25 cellular contexts compared by ENCODE assay signal in genomic region chr15:74180689-74181602, GRCh38. TPM values are rescaled to one million over a fixed set of nuclear protein-coding genes. Genes with fewer than 3 reads are reported as not detected.
A peak's percentile ranks its signal among the peaks of the same experiment; 100 is the strongest.
DNase-seq lines count a peak whose midpoint lies in the region; ATAC-seq, FAIRE-seq and TF ChIP-seq lines count a peak whose summit lies in the region.
"Had no signal": no experiment of that assay in that cellular context is flagged by ENCODE, and none has a peak within 500 bp of the region (broad histone marks: within the 10 kb centered on the region; RNA-seq: fewer than 3 reads in every experiment).

No MANE protein-coding gene starts in this region.

- CTCF ChIA-PET in SK-N-SH (lab: Yijun Ruan, JAX) (interaction anchor here (0.8 to 1.8 kb wide), 6 partner anchors 19 to 142 kb away, joined by 3 to 4 read pairs (median 3); partner anchors contain the start of gene STRA6), H1 (lab: Charles Lee; ENCODE audit: partially characterized antibody) (interaction anchor here (0.7 to 2.9 kb wide), 10 partner anchors 9 to 163 kb away, joined by 3 to 12 read pairs (median 4); no protein-coding TSS in a partner anchor)

- H3K79me1 ChIP-seq in H1 (ENCODE audit: low read depth, low read length), result no peaks in the 10 kb centered on the region; the same call in 1 of the 2 replicates

- H3K9me2 ChIP-seq in SK-N-SH, result no peaks in the 10 kb centered on the region

- DNase-seq in SK-N-SH (peak; percentile 18), H1 (ENCODE audit: low read depth in 1 of 2, low spot score in 2 of 2) (no peak), mucosa of descending colon (peak in 2 of 3 donors; percentile 15 to 43), urothelium cell line (ENCODE audit: low spot score) (no peak), RKO (ENCODE audit: low spot score) (no peak), SKM-1 (lab: John Stamatoyannopoulos, UW; ENCODE audit: unreplicated experiment) (no peak)
- no peak for DNase-seq in stimulated activated naive CD4-positive, alpha-beta T cell (lab: John Stamatoyannopoulos, UW)
- DNase-seq: activated CD4-positive, CD25-positive, alpha-beta regulatory T cell; activated CD8-positive, alpha-beta T cell treated with anti-CD3 and anti-CD28 coated beads, Interleukin-2, amount 10 ng/mL, durations not matched to agents 7 days and 5 days; activated naive CD4-positive, alpha-beta T cell treated with anti-CD3 and anti-CD28 coated beads, Interleukin-2, amount 10 ng/mL, durations not matched to agents 7 days and 5 days; activated T-cell treated with anti-CD3 and anti-CD28 coated beads, Interleukin-2, amount 50 U/mL, for 4 hours; anterior cingulate cortex; COR-L47; endodermal cell; hippocampal formation; occipital lobe; stimulated activated CD4-positive, alpha-beta T cell treated with anti-CD3 and anti-CD28 coated beads, Interleukin-2, amount 100 ng/mL, for 48 hours; stimulated activated naive CD8-positive, alpha-beta T cell treated with anti-CD3 and anti-CD28 coated beads, Interleukin-15, amount 100 ng/mL, for 72 hours had no signal

- ATAC-seq in SK-N-SH treated with all-trans-retinoic acid at 6 μM for 48 hours (no peak), mucosa of descending colon (no peak)
- ATAC-seq: activated CD8-positive, alpha-beta T cell treated with anti-CD3 and anti-CD28 coated beads, Interleukin-2, amount 10 ng/mL, durations not matched to agents 7 days and 5 days; activated T-cell treated with anti-CD3 and anti-CD28 coated beads, Interleukin-2, amount 50 U/mL, for 4 hours; stimulated activated naive CD8-positive, alpha-beta T cell treated with anti-CD3 and anti-CD28 coated beads, Interleukin-15, amount 100 ng/mL, for 72 hours had no signal

- H4K8ac ChIP-seq in H1 (ENCODE audit: extremely low read depth, insufficient read depth, low read length), result no peak overlapping the region; the same call in 1 of the 2 replicates

- H3K4me2 ChIP-seq in SK-N-SH (peak overlapping the region; percentile 54), H1 (ENCODE audit: insufficient read depth in 1 of 2, low read depth in 2 of 2, low read length in 2 of 2) (no peak overlapping the region)

- peak overlapping the region; percentile 40; the same call in 1 of the 2 replicates for H2BK15ac ChIP-seq in H1 (ENCODE audit: low read length)

- H3K27me3 ChIP-seq in SK-N-SH (ENCODE audit: insufficient read depth) (no peaks in the 10 kb centered on the region), H1 (replicated peaks in 1 of 4; ENCODE audit: control insufficient read depth in 3 of 4, extremely low read depth in 1 of 4, insufficient read depth in 3 of 4, low read length in 3 of 4) (no peaks in the 10 kb centered on the region; a peak in 1 of 7 replicates)
- H3K27me3 ChIP-seq: MG63 had no signal

- H3K9ac ChIP-seq in SK-N-SH (peak overlapping the region; percentile 55; the same call in 1 of the 2 replicates), H1 (replicated peaks in 1 of 4; ENCODE audit: extremely low read depth in 1 of 4, low read depth in 3 of 4, low read length in 3 of 4) (no peak overlapping the region)

- no peak overlapping the region for H3K23ac ChIP-seq in H1 (ENCODE audit: insufficient read length)

- H3K4me3 ChIP-seq in SK-N-SH (ENCODE audit: low read depth in 2 of 2, low read length in 1 of 2) (no peak overlapping the region), H1 (ENCODE audit: extremely low read depth in 1 of 4, insufficient read depth in 2 of 4, low read depth in 3 of 4, low read length in 4 of 4) (no peak overlapping the region), mucosa of descending colon (no peak overlapping the region)
- H3K4me3 ChIP-seq: MG63 had no signal

- no peak overlapping the region for H4K5ac ChIP-seq in H1 (ENCODE audit: insufficient read length, low read depth, low read length)

- TF ChIP-seq EP300 in SK-N-SH (IDR thresholded peaks at IDR 0.05; ENCODE audit: borderline replicate concordance in 1 of 2, low read depth in 1 of 2, low read length in 1 of 2) (no peak), H1 (IDR thresholded peaks at IDR 0.05; ENCODE audit: borderline replicate concordance in 1 of 2, low read depth in 2 of 2, low read length in 2 of 2) (no peak)

- no peak for TF ChIP-seq POLR2A in H1 (IDR thresholded peaks at IDR 0.05; ENCODE audit: control extremely low read depth in 1 of 2, low read depth in 2 of 2, low read length in 2 of 2)

- H3K18ac ChIP-seq in H1 (ENCODE audit: extremely low read depth, low read length), result no peak overlapping the region; the same call in 1 of the 2 replicates

- H3K79me2 ChIP-seq in SK-N-SH (ENCODE audit: insufficient read depth) (no peaks in the 10 kb centered on the region), H1 (ENCODE audit: control insufficient read depth in 1 of 2, insufficient read depth in 2 of 2, low read length in 2 of 2) (no peaks in the 10 kb centered on the region)

- TF ChIP-seq CTCF in SK-N-SH (IDR thresholded peaks at IDR 0.05) (no peak), H1 (IDR thresholded peaks at IDR 0.05; ENCODE audit: control extremely low read depth in 1 of 3, insufficient read depth in 1 of 3, low read depth in 1 of 3, low read length in 3 of 3) (no peak), mucosa of descending colon (IDR thresholded peaks at IDR 0.05) (no peak)

- no peak overlapping the region for H2BK20ac ChIP-seq in H1 (ENCODE audit: low read length)

- H2BK5ac ChIP-seq in H1 (ENCODE audit: low read depth, low read length), result peak overlapping the region; percentile 60; the same call in 1 of the 2 replicates

- H3K56ac ChIP-seq in H1 (replicated peaks; ENCODE audit: insufficient read length, low read depth, low read length), result no peak overlapping the region

- no peaks in the 10 kb centered on the region for H4K20me1 ChIP-seq in SK-N-SH (ENCODE audit: insufficient read depth)
- peaks cover 2% of the 10 kb centered on the region in 2 experiments for H4K20me1 ChIP-seq in H1 (replicated peaks in 1 of 2; ENCODE audit: control insufficient read depth in 1 of 2, insufficient read depth in 2 of 2, low read length in 2 of 2)

- H2AFZ ChIP-seq in SK-N-SH (ENCODE audit: low read depth) (no peak overlapping the region), H1 (ENCODE audit: low read length) (no peak overlapping the region)

- H3K9me3 ChIP-seq in SK-N-SH (no peaks in the 10 kb centered on the region), H1 (ENCODE audit: insufficient read depth in 2 of 2, low read depth in 1 of 2, low read length in 1 of 2) (no peaks in the 10 kb centered on the region), mucosa of descending colon (no peaks in the 10 kb centered on the region)
- H3K9me3 ChIP-seq: MG63 had no signal

- intact Hi-C loops in mucosa of descending colon (cut with DNase I, micrococcal nuclease), result no loop called here

- H4K91ac ChIP-seq in H1 (replicated peaks; ENCODE audit: insufficient read length, low read length), result no peak overlapping the region

- H3K36me3 ChIP-seq in SK-N-SH (replicated peaks in 1 of 2; ENCODE audit: control insufficient read depth in 1 of 2, insufficient read depth in 2 of 2, low read length in 1 of 2), result peaks cover 4 to 13% of the 10 kb centered on the region in 2 experiments
- no peaks in the 10 kb centered on the region for H3K36me3 ChIP-seq in H1 (ENCODE audit: control insufficient read depth in 2 of 4, insufficient read depth in 4 of 4, low read length in 3 of 4)
- no peaks in the 10 kb centered on the region for H3K36me3 ChIP-seq in mucosa of descending colon (ENCODE audit: low read depth)
- H3K36me3 ChIP-seq: MG63 had no signal

- H3K4ac ChIP-seq in H1 (replicated peaks; ENCODE audit: insufficient read length, low read depth, low read length), result no peak overlapping the region

- FAIRE-seq in H1 (lab: Jason Lieb, UNC) (no peak), urothelium cell line (lab: Jason Lieb, UNC) (peak; percentile 59)
- FAIRE-seq: colon, keratinocyte had no signal

- no peak overlapping the region; the same call in 1 of the 2 replicates for H2AK5ac ChIP-seq in H1 (ENCODE audit: low read depth, low read length)

- H2BK12ac ChIP-seq in H1 (ENCODE audit: low read depth, low read length), result no peak overlapping the region

- no peaks in the 10 kb centered on the region for H3K23me2 ChIP-seq in H1 (ENCODE audit: low read depth, low read length)

- peaks cover 41 to 51% of the 10 kb centered on the region in 2 experiments; a peak in 3 of 4 replicates for H3K4me1 ChIP-seq in SK-N-SH (ENCODE audit: control insufficient read depth in 1 of 2, insufficient read depth in 2 of 2, low read depth in 1 of 2, low read length in 1 of 2)
- peaks cover 0 to 6% (median 1%) of the 10 kb centered on the region in 4 experiments; a peak in 3 of 7 replicates for H3K4me1 ChIP-seq in H1 (replicated peaks in 1 of 4; ENCODE audit: control insufficient read depth in 3 of 4, insufficient read depth in 4 of 4, low read length in 3 of 4)
- H3K4me1 ChIP-seq in mucosa of descending colon (ENCODE audit: low read depth), result no peaks in the 10 kb centered on the region

- no peak overlapping the region for H2BK120ac ChIP-seq in H1 (replicated peaks; ENCODE audit: low read depth, low read length)

- no peak for TF ChIP-seq RAD21 in SK-N-SH (IDR thresholded peaks at IDR 0.05; ENCODE audit: low read length)
- TF ChIP-seq RAD21 in H1 (IDR thresholded peaks at IDR 0.05 in 1 of 2, conservative IDR thresholded peaks at IDR 0.05 in 1 of 2; ENCODE audit: low read depth in 2 of 2, low read length in 2 of 2), result no peak

- no peak overlapping the region for H3K14ac ChIP-seq in H1 (ENCODE audit: insufficient read length)

- 92% methylated on average over 12 of the region's 25 CpGs for WGBS in SK-N-SH (ENCODE audit: low lambda C conversion rate)
- WGBS in H1 (ENCODE audit: extremely low coverage in 1 of 2, insufficient coverage in 1 of 2, insufficient read length in 1 of 2, insufficient replicate concordance in 2 of 2, low coverage in 1 of 2, low lambda C conversion rate in 2 of 2, missing lambda C conversion rate in 1 of 2), 2 experiments, result 85% methylated on average over 24 of the region's 25 CpGs; no CpG with 5 or more reads in 1 of the 2 experiments

- H3K27ac ChIP-seq in SK-N-SH (ENCODE audit: low read depth in 2 of 2, low read length in 1 of 2), result peak overlapping the region; percentile 83 to 86
- H3K27ac ChIP-seq in H1 (ENCODE audit: low read depth, low read length), result no peak overlapping the region
- H3K27ac ChIP-seq: 22Rv1 had no signal

- peaks cover 20% of the 10 kb centered on the region for H3F3A ChIP-seq in SK-N-SH (replicated peaks; ENCODE audit: insufficient read depth)

- POLR2A ChIA-PET in SK-N-SH (lab: Yijun Ruan, JAX) (no interaction called here), H1 (lab: Charles Lee; ENCODE audit: partially characterized antibody) (interaction anchor here (0.9 to 2.7 kb wide), 8 partner anchors 8 to 19 kb away, joined by 3 to 6 read pairs (median 4); partner anchors contain the start of gene ISLR)

RNA-seq across cellular contexts. Expression of gene ISLR, which starts 7.4 kb away (rescaled TPM):
- polyA plus RNA-seq in SK-N-SH (2012; rRNA removed) (3.4 and 7.3 TPM in 2 replicates), H1 (2011; rRNA removed) (0.29 and 0.82 TPM in 2 replicates)
- 1.9 and 3.0 TPM in 2 replicates for polyA plus RNA-seq in SK-N-SH (2012; cell fraction: cytosol; rRNA removed)
- 1.7 and 1.9 TPM in 2 replicates for polyA plus RNA-seq in SK-N-SH (2012; cell fraction: nucleus; rRNA removed)
- total RNA-seq in H1 (2021; fragmentation: NEBNext Ultra II Directional; extraction: Animal tissue kit (Norgen Biotek cat#: 25700)), result 0.35 TPM in 1 of 2 replicates, not detected in the other
- polyA plus RNA-seq in H1 (2011; cell fraction: cytosol; rRNA removed), result 0.27 TPM
- 1.0 TPM for polyA plus RNA-seq in H1 (2011; cell fraction: nucleus; rRNA removed)
- polyA plus RNA-seq in H1 (2012, experiment 1 of 2), result 0.21 to 0.28 TPM (median 0.27 TPM) in 4 replicates
- 0.35 TPM for polyA plus RNA-seq in H1 (2012, experiment 2 of 2)
- 1.0 TPM for polyA plus RNA-seq in H1 (2013, experiment 1 of 2)
- 0.98 TPM for polyA plus RNA-seq in H1 (2013, experiment 2 of 2)
- polyA minus RNA-seq in H1 (2011; rRNA and poly(A)+ RNA removed), result 0.13 and 0.78 TPM in 2 replicates
- polyA minus RNA-seq in H1 (2011; cell fraction: cytosol; rRNA and poly(A)+ RNA removed), result not detected
- polyA minus RNA-seq in H1 (2011; cell fraction: nucleus; rRNA and poly(A)+ RNA removed), result 0.90 TPM
- 10 to 100 TPM in 1 of 3 donors, 1 to 10 TPM in 2; 4.9 to 29.9 (median 7.4) TPM for total RNA-seq in mucosa of descending colon
- total RNA-seq: activated CD8-positive, alpha-beta T cell treated with anti-CD3 and anti-CD28 coated beads, Interleukin-2, amount 10 ng/mL, durations not matched to agents 7 days and 5 days had no signal
- polyA plus RNA-seq: keratinocyte had no signal

RNA-seq across cellular contexts. Expression of gene STRA6, which starts 21.6 kb away (rescaled TPM):
- polyA plus RNA-seq in SK-N-SH (2012; rRNA removed), result 27.9 and 31.0 TPM in 2 replicates
- polyA plus RNA-seq in SK-N-SH (2012; cell fraction: cytosol; rRNA removed), result 7.3 and 13.0 TPM in 2 replicates
- polyA plus RNA-seq in SK-N-SH (2012; cell fraction: nucleus; rRNA removed), result 140 and 152 TPM in 2 replicates
- 7.6 and 9.3 TPM in 2 replicates for total RNA-seq in H1 (2021; fragmentation: NEBNext Ultra II Directional; extraction: Animal tissue kit (Norgen Biotek cat#: 25700))
- 14.5 and 21.0 TPM in 2 replicates for polyA plus RNA-seq in H1 (2011; rRNA removed)
- 11.5 TPM for polyA plus RNA-seq in H1 (2011; cell fraction: cytosol; rRNA removed)
- 54.5 TPM for polyA plus RNA-seq in H1 (2011; cell fraction: nucleus; rRNA removed)
- 9.8 to 16.3 TPM (median 13.8 TPM) in 4 replicates for polyA plus RNA-seq in H1 (2012, experiment 1 of 2)
- polyA plus RNA-seq in H1 (2012, experiment 2 of 2), result 11.1 TPM
- 15.0 TPM for polyA plus RNA-seq in H1 (2013, experiment 1 of 2)
- polyA plus RNA-seq in H1 (2013, experiment 2 of 2), result 14.0 TPM
- 13.8 and 14.4 TPM in 2 replicates for polyA minus RNA-seq in H1 (2011; rRNA and poly(A)+ RNA removed)
- polyA minus RNA-seq in H1 (2011; cell fraction: cytosol; rRNA and poly(A)+ RNA removed), result 7.7 TPM
- polyA minus RNA-seq in H1 (2011; cell fraction: nucleus; rRNA and poly(A)+ RNA removed), result 39.6 TPM
- total RNA-seq in mucosa of descending colon, result under 1 TPM in 1 of 3 donors, not detected in 2; 0.35 TPM
- total RNA-seq: activated CD8-positive, alpha-beta T cell treated with anti-CD3 and anti-CD28 coated beads, Interleukin-2, amount 10 ng/mL, durations not matched to agents 7 days and 5 days; activated T-cell treated with anti-CD3 and anti-CD28 coated beads, Interleukin-2, amount 50 U/mL, for 4 hours; IMR-90 had no signal
- polyA plus RNA-seq: keratinocyte had no signal

RNA-seq across cellular contexts. Expression of gene ISLR2, which starts 50.6 kb away (rescaled TPM):
- polyA plus RNA-seq in SK-N-SH (2012; rRNA removed) (0.56 and 0.58 TPM in 2 replicates), H1 (2011; rRNA removed) (0.30 and 0.47 TPM in 2 replicates)
- polyA plus RNA-seq in SK-N-SH (2012; cell fraction: cytosol; rRNA removed), result 0.46 and 0.64 TPM in 2 replicates
- polyA plus RNA-seq in SK-N-SH (2012; cell fraction: nucleus; rRNA removed), result 0.45 and 1.1 TPM in 2 replicates
- total RNA-seq in H1 (2021; fragmentation: NEBNext Ultra II Directional; extraction: Animal tissue kit (Norgen Biotek cat#: 25700)), result 0.23 and 0.58 TPM in 2 replicates
- 0.26 TPM for polyA plus RNA-seq in H1 (2011; cell fraction: cytosol; rRNA removed)
- polyA plus RNA-seq in H1 (2011; cell fraction: nucleus; rRNA removed), result 0.31 TPM
- polyA plus RNA-seq in H1 (2012, experiment 1 of 2), result 0.36 to 1.2 TPM (median 0.37 TPM) in 4 replicates
- 0.18 TPM for polyA plus RNA-seq in H1 (2012, experiment 2 of 2)
- polyA plus RNA-seq in H1 (2013, experiment 1 of 2), result 1.2 TPM
- polyA plus RNA-seq in H1 (2013, experiment 2 of 2), result 0.81 TPM
- 0.19 and 0.29 TPM in 2 replicates for polyA minus RNA-seq in H1 (2011; rRNA and poly(A)+ RNA removed)
- polyA minus RNA-seq in H1 (2011; cell fraction: cytosol; rRNA and poly(A)+ RNA removed), result not detected
- 0.50 TPM for polyA minus RNA-seq in H1 (2011; cell fraction: nucleus; rRNA and poly(A)+ RNA removed)
- total RNA-seq in mucosa of descending colon, result 1 to 10 TPM in 2 of 3 donors, under 1 TPM in 1; 0.38 to 1.7 (median 1.1) TPM
- total RNA-seq: activated CD8-positive, alpha-beta T cell treated with anti-CD3 and anti-CD28 coated beads, Interleukin-2, amount 10 ng/mL, durations not matched to agents 7 days and 5 days; activated T-cell treated with anti-CD3 and anti-CD28 coated beads, Interleukin-2, amount 50 U/mL, for 4 hours; endodermal cell; IMR-90 had no signal
- polyA plus RNA-seq: IMR-90, keratinocyte had no signal

RNA-seq across cellular contexts. Expression of gene CCDC33, which starts 55.2 kb away (rescaled TPM):
- polyA plus RNA-seq in SK-N-SH (2012; rRNA removed), result 3.3 and 4.0 TPM in 2 replicates
- polyA plus RNA-seq in SK-N-SH (2012; cell fraction: cytosol; rRNA removed), result 1.8 and 2.9 TPM in 2 replicates
- 3.9 and 4.0 TPM in 2 replicates for polyA plus RNA-seq in SK-N-SH (2012; cell fraction: nucleus; rRNA removed)
- total RNA-seq in H1 (2021; fragmentation: NEBNext Ultra II Directional; extraction: Animal tissue kit (Norgen Biotek cat#: 25700)), result 1.0 and 2.0 TPM in 2 replicates
- 2.7 and 3.3 TPM in 2 replicates for polyA plus RNA-seq in H1 (2011; rRNA removed)
- polyA plus RNA-seq in H1 (2011; cell fraction: cytosol; rRNA removed), result 4.3 TPM
- polyA plus RNA-seq in H1 (2011; cell fraction: nucleus; rRNA removed), result 3.7 TPM
- polyA plus RNA-seq in H1 (2012, experiment 1 of 2), result 2.1 to 3.9 TPM (median 3.0 TPM) in 4 replicates
- polyA plus RNA-seq in H1 (2012, experiment 2 of 2), result 1.3 TPM
- 2.0 TPM for polyA plus RNA-seq in H1 (2013, experiment 1 of 2)
- 1.5 TPM for polyA plus RNA-seq in H1 (2013, experiment 2 of 2)
- polyA minus RNA-seq in H1 (2011; rRNA and poly(A)+ RNA removed), result 0.61 and 2.4 TPM in 2 replicates
- polyA minus RNA-seq in H1 (2011; cell fraction: cytosol; rRNA and poly(A)+ RNA removed), result 3.3 TPM
- polyA minus RNA-seq in H1 (2011; cell fraction: nucleus; rRNA and poly(A)+ RNA removed), result 11.1 TPM
- total RNA-seq in mucosa of descending colon, result under 1 TPM in 1 of 3 donors, not detected in 2; 0.22 TPM
- total RNA-seq: activated CD8-positive, alpha-beta T cell treated with anti-CD3 and anti-CD28 coated beads, Interleukin-2, amount 10 ng/mL, durations not matched to agents 7 days and 5 days; activated T-cell treated with anti-CD3 and anti-CD28 coated beads, Interleukin-2, amount 50 U/mL, for 4 hours; IMR-90; occipital lobe; sciatic nerve had no signal
- polyA plus RNA-seq: IMR-90, keratinocyte had no signal

Comparison
In these comparisons a context has a peak if more than half of its experiments do, and no peak if none do; other contexts are left out.
1. DNase-seq: peak in SK-N-SH (single experiment) and mucosa of descending colon (2 of 3); none in H1 (0 of 2), urothelium cell line (single experiment), stimulated activated naive CD4-positive, alpha-beta T cell (0 of 6), RKO (single experiment) and SKM-1 (single experiment).